ENCODE assay signal across 7 cellular contexts in the genomic region with DNA sequence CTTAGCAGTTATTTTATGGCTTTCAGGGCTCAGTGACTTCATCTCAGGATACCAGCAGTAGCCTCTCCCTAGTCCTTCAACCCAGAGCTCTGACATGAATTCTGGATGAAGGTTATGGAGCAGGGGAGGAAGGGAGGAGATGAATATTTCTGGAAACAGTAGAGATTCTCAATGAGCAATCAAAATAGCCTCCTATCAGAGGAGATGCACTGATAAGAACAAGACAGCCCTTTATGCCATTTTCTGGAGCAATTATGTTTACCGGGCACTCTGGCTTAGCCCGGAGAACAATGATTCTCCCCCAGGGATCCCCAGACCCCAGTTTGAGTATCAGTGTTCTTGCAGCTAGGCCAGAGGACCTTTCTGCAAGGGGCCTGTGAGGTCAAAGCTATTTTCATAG. TPM values are rescaled to one million over a fixed set of nuclear protein-coding genes. Genes with fewer than 3 reads are reported as not detected.
"Had no signal": no experiment of that assay in that cellular context is flagged by ENCODE, and none has a peak within 500 bp of the region (broad histone marks: within the 10 kb centered on the region; RNA-seq: fewer than 3 reads in every experiment).

No MANE protein-coding gene starts in this region.

- H3K27ac Mint-ChIP-seq: H9, IgD-negative memory B cell had no signal

- DNase-seq: GM23248, H9, KBM-7 had no signal

- H3K4me1 Mint-ChIP-seq: H9, IgD-negative memory B cell had no signal

- ATAC-seq: HCT116, HepG2 had no signal

- H2AFZ ChIP-seq: GM23248 had no signal

- H3K4me3 ChIP-seq: GM23248 had no signal

- H3K36me3 Mint-ChIP-seq: IgD-negative memory B cell had no signal

- H3K27ac ChIP-seq: GM23248, HL-60 had no signal

- H3K4me3 Mint-ChIP-seq: H9, IgD-negative memory B cell had no signal

RNA-seq across cellular contexts. Expression of a gene that starts 37.9 kb away (rescaled TPM):
- total RNA-seq: HepG2 had no signal
- polyA plus RNA-seq: IgD-negative memory B cell had no signal
